13 cellular contexts compared by ENCODE assay signal in the genomic region with DNA sequence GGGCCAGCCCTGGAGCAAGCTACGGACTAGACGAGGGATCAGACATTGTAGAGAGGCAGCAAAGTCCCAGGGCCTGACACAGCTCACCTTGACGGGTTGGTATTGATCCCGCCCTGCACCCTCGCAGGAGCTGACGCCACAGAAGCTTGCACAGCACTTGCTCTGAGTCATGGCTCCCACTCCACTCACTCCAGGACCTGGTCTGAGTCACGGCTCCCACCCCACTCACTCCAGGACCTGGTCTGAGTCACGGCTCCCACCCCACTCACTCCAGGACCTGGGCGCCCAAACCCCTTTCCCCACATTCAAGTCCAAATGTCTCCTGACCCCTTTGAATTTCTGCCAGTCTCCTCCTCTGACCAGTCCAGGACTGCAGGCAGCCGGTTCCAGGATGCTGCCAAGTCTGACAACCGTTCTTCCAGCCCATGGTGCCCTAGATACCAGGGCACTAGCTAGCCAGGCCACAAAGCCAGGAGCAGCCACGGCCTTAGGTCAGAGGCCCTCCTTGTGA. TPM values are rescaled to one million over a fixed set of nuclear protein-coding genes. Genes with fewer than 3 reads are reported as not detected.
DNase-seq lines count a peak whose midpoint lies in the region; ATAC-seq and TF ChIP-seq lines count a peak whose summit lies in the region.
"Had no signal": no experiment of that assay in that cellular context is flagged by ENCODE, and none has a peak within 500 bp of the region (broad histone marks: within the 10 kb centered on the region; RNA-seq: fewer than 3 reads in every experiment).

No MANE protein-coding gene starts in this region.

- CTCF ChIA-PET in Panc1 (lab: Charles Lee) = interaction anchor here (1.4 kb wide), 1 partner anchor 13 kb away, joined by 3 read pairs; no protein-coding TSS in a partner anchor

- H2AFZ ChIP-seq in fibroblast of lung (ENCODE audit: low read length) = no peak overlapping the region

- intact Hi-C loops in Panc1 (cut with micrococcal nuclease; ENCODE audit: unreplicated experiment) = no loop called here

- no peaks in the 10 kb centered on the region for H3K9me3 Mint-ChIP-seq in activated T-cell treated with anti-CD3 and anti-CD28 coated beads, Interleukin-2, amount 50 U/mL, for 72 hours
- H3K9me3 Mint-ChIP-seq: stimulated activated naive B cell treated with anti-CD40 and anti-IgM and Interleukin-4, amounts not matched to agents 10 μg/mL and 1 μg/mL and 100 μg/mL, for 72 hours had no signal

- TF ChIP-seq CTCF in Panc1 (IDR thresholded peaks at IDR 0.05) (no peak), fibroblast of lung (conservative IDR thresholded peaks at IDR 0.05 in 1 of 2, IDR thresholded peaks at IDR 0.05 in 1 of 2; ENCODE audit: low read depth in 1 of 2, low read length in 2 of 2) (no peak), GM13977 (IDR thresholded peaks at IDR 0.05; ENCODE audit: extremely low read depth, insufficient read depth, missing control alignments) (no peak)

- H3K4me1 Mint-ChIP-seq in activated T-cell treated with anti-CD3 and anti-CD28 coated beads, Interleukin-2, amount 50 U/mL, for 72 hours (ENCODE audit: low read depth) = no peaks in the 10 kb centered on the region
- H3K4me1 Mint-ChIP-seq: stimulated activated naive B cell treated with anti-CD40 and anti-IgM and Interleukin-4, amounts not matched to agents 10 μg/mL and 1 μg/mL and 100 μg/mL, for 72 hours had no signal

- no peak overlapping the region for H3K4me3 Mint-ChIP-seq in activated T-cell treated with anti-CD3 and anti-CD28 coated beads, Interleukin-2, amount 50 U/mL, for 72 hours
- H3K4me3 Mint-ChIP-seq: stimulated activated naive B cell treated with anti-CD40 and anti-IgM and Interleukin-4, amounts not matched to agents 10 μg/mL and 1 μg/mL and 100 μg/mL, for 72 hours had no signal

- peaks cover 13% of the 10 kb centered on the region for H3K27me3 Mint-ChIP-seq in activated T-cell treated with anti-CD3 and anti-CD28 coated beads, Interleukin-2, amount 50 U/mL, for 72 hours (ENCODE audit: low read depth)

- H3K9me3 ChIP-seq in Panc1 (ENCODE audit: control insufficient read depth, insufficient read depth, low read depth, low read length) (no peaks in the 10 kb centered on the region), fibroblast of lung (ENCODE audit: control insufficient read depth, insufficient read depth, low read depth, low read length) (no peaks in the 10 kb centered on the region)

- H3K9ac ChIP-seq in fibroblast of lung (ENCODE audit: insufficient read depth, low read length) = no peak overlapping the region

- no peaks in the 10 kb centered on the region for H3K36me3 ChIP-seq in Panc1 (ENCODE audit: control insufficient read depth, insufficient read depth, low read length)
- no peaks in the 10 kb centered on the region for H3K36me3 ChIP-seq in fibroblast of lung (ENCODE audit: control insufficient read depth, insufficient read depth, low read length)

- no peaks in the 10 kb centered on the region for H3K79me2 ChIP-seq in fibroblast of lung (ENCODE audit: control insufficient read depth, insufficient read depth, low read length)

- no peaks in the 10 kb centered on the region for H3K4me1 ChIP-seq in Panc1 (ENCODE audit: control insufficient read depth, insufficient read depth, low read length)
- peaks cover 16% of the 10 kb centered on the region for H3K4me1 ChIP-seq in fibroblast of lung (ENCODE audit: control insufficient read depth, extremely low read depth, insufficient read depth, low read length)

- peak; percentile 24 to 79 for ATAC-seq in activated T-cell treated with anti-CD3 and anti-CD28 coated beads, Interleukin-2, amount 50 U/mL, for 72 hours (replicated peaks in 1 of 2)
- ATAC-seq in Panc1 (peak; percentile 38), GM21737 (IDR thresholded peaks at IDR 0.05; ENCODE audit: unreplicated experiment) (no peak)
- ATAC-seq: K562 had no signal

- no peaks in the 10 kb centered on the region for H4K20me1 ChIP-seq in fibroblast of lung (ENCODE audit: control insufficient read depth, extremely low read depth, insufficient read depth, low read length)

- H3K27ac Mint-ChIP-seq in activated T-cell treated with anti-CD3 and anti-CD28 coated beads, Interleukin-2, amount 50 U/mL, for 72 hours = no peak overlapping the region
- H3K27ac Mint-ChIP-seq: stimulated activated naive B cell treated with anti-CD40 and anti-IgM and Interleukin-4, amounts not matched to agents 10 μg/mL and 1 μg/mL and 100 μg/mL, for 72 hours had no signal

- DNase-seq in activated T-cell treated with anti-CD3 and anti-CD28 coated beads, Interleukin-2, amount 50 U/mL, for 72 hours = peak in 1 of 2 donors; percentile 20
- DNase-seq in activated T-cell treated with anti-CD3 and anti-CD28 coated beads for 4 hours (no peak), Panc1 (ENCODE audit: low read depth, low spot score) (no peak), fibroblast of lung (ENCODE audit: low read depth in 2 of 2) (peak; percentile 67 to 88), putamen (ENCODE audit: low spot score) (peak; percentile 56), GM13977 (ENCODE audit: low spot score) (no peak), globus pallidus (ENCODE audit: low spot score) (no peak)
- DNase-seq: activated effector memory CD4-positive, alpha-beta T cell treated with anti-CD3 and anti-CD28 coated beads, Interleukin-2, amount 50 U/mL, for 16 hours; stimulated activated naive B cell treated with anti-CD40 and anti-IgM and Interleukin-4, amounts not matched to agents 10 μg/mL and 1 μg/mL and 100 μg/mL, for 72 hours had no signal

- H3K27ac ChIP-seq in Panc1 (ENCODE audit: low read length) (no peak overlapping the region), fibroblast of lung (ENCODE audit: insufficient read depth, low read length) (peak overlapping the region; percentile 25)

- no peak overlapping the region for H3K4me2 ChIP-seq in fibroblast of lung (ENCODE audit: extremely low read depth, insufficient read depth, low read length)

- H3K36me3 Mint-ChIP-seq in activated T-cell treated with anti-CD3 and anti-CD28 coated beads, Interleukin-2, amount 50 U/mL, for 72 hours (ENCODE audit: insufficient read depth in 2 of 2) = no peaks in the 10 kb centered on the region
- H3K36me3 Mint-ChIP-seq: stimulated activated naive B cell treated with anti-CD40 and anti-IgM and Interleukin-4, amounts not matched to agents 10 μg/mL and 1 μg/mL and 100 μg/mL, for 72 hours had no signal

- no peaks in the 10 kb centered on the region for H3K27me3 ChIP-seq in Panc1 (ENCODE audit: control insufficient read depth, insufficient read depth, low read length)
- no peaks in the 10 kb centered on the region for H3K27me3 ChIP-seq in fibroblast of lung (ENCODE audit: control insufficient read depth, insufficient read depth, low read length)

- H3K4me3 ChIP-seq in Panc1 (ENCODE audit: low read depth in 2 of 2, low read length in 2 of 2) = no peak overlapping the region
- H3K4me3 ChIP-seq in fibroblast of lung (replicated peaks in 1 of 4; ENCODE audit: control extremely low read depth in 1 of 4, insufficient read depth in 1 of 4, low read depth in 3 of 4, low read length in 4 of 4) = no peak overlapping the region
- H3K4me3 ChIP-seq: K562 had no signal

- in situ Hi-C loops in Panc1 (cut with HindIII; ENCODE audit: low pct_unique_long_range_greater_than_20kb, low sequenced_read_pairs) (no loop called here), GM13977 (cut with MboI; ENCODE audit: low pct_unique_long_range_greater_than_20kb, low sequenced_read_pairs, unreplicated experiment) (no loop called here)

- POLR2A ChIA-PET in Panc1 (lab: Charles Lee) = no interaction called here

- BruUV-seq in Panc1 (replicated peaks; lab: Mats Ljungman, UMichigan) = no TSS peak

RNA-seq across cellular contexts. Expression of a gene that starts 6.0 kb away (rescaled TPM):
- not detected for total RNA-seq in activated T-cell treated with anti-CD3 and anti-CD28 coated beads, Interleukin-2, amount 50 U/mL, for 72 hours
- total RNA-seq in Panc1 (2021; ENCODE audit: unreplicated experiment) (not detected), fibroblast of lung (under 0.01 and 0.33 TPM in 2 replicates)
- polyA plus RNA-seq in Panc1 (2012; ENCODE audit: insufficient read length) = 0.11 TPM
- polyA plus RNA-seq in fibroblast of lung = 0.06 TPM in 1 of 2 replicates, not detected in the other
- 0.08 TPM in 1 of 2 replicates, not detected in the other for polyA plus RNA-seq in fibroblast of lung (2012)
- polyA minus RNA-seq in fibroblast of lung (ENCODE audit: low replicate concordance) = not detected in 2 replicates
- total RNA-seq: dermis microvascular lymphatic vessel endothelial cell, K562 had no signal
- polyA plus RNA-seq: K562 had no signal

RNA-seq across cellular contexts. Expression of a gene that starts 25.8 kb away (rescaled TPM):
- under 1 TPM; 0.25 to 0.60 TPM for total RNA-seq in activated T-cell treated with anti-CD3 and anti-CD28 coated beads, Interleukin-2, amount 50 U/mL, for 72 hours
- total RNA-seq in Panc1 (2021; ENCODE audit: unreplicated experiment) (4.9 TPM), fibroblast of lung (3.6 and 12.6 TPM in 2 replicates)
- polyA plus RNA-seq in Panc1 (2012; ENCODE audit: insufficient read length) = 3.8 TPM
- 4.6 and 6.8 TPM in 2 replicates for polyA plus RNA-seq in fibroblast of lung
- 3.0 and 4.7 TPM in 2 replicates for polyA plus RNA-seq in fibroblast of lung (2012)
- 2.3 and 3.2 TPM in 2 replicates for polyA minus RNA-seq in fibroblast of lung (ENCODE audit: low replicate concordance)
- total RNA-seq: OCI-LY7 had no signal

RNA-seq across cellular contexts. Expression of a gene that starts 35.5 kb away (rescaled TPM):
- total RNA-seq in activated T-cell treated with anti-CD3 and anti-CD28 coated beads, Interleukin-2, amount 50 U/mL, for 72 hours = not detected
- total RNA-seq in Panc1 (2021; ENCODE audit: unreplicated experiment) (12.0 TPM), fibroblast of lung (under 0.01 and 0.50 TPM in 2 replicates)
- polyA plus RNA-seq in Panc1 (2012; ENCODE audit: insufficient read length) = 10.0 TPM
- 0.09 and 0.16 TPM in 2 replicates for polyA plus RNA-seq in fibroblast of lung
- 0.08 TPM in 1 of 2 replicates, not detected in the other for polyA plus RNA-seq in fibroblast of lung (2012)
- polyA minus RNA-seq in fibroblast of lung (ENCODE audit: low replicate concordance) = not detected in 2 replicates
- total RNA-seq: dermis microvascular lymphatic vessel endothelial cell, OCI-LY7 had no signal

RNA-seq across cellular contexts. Expression of a gene that starts 57.4 kb away (rescaled TPM):
- 10 to 100 TPM; 37.6 to 43.0 TPM for total RNA-seq in activated T-cell treated with anti-CD3 and anti-CD28 coated beads, Interleukin-2, amount 50 U/mL, for 72 hours
- 40.5 TPM for total RNA-seq in Panc1 (2021; ENCODE audit: unreplicated experiment)
- polyA plus RNA-seq in Panc1 (2012; ENCODE audit: insufficient read length) = 40.6 TPM
- 32.9 TPM in 2 replicates for total RNA-seq in fibroblast of lung
- polyA plus RNA-seq in fibroblast of lung = 45.7 and 63.6 TPM in 2 replicates
- 52.7 and 70.5 TPM in 2 replicates for polyA plus RNA-seq in fibroblast of lung (2012)
- polyA minus RNA-seq in fibroblast of lung (ENCODE audit: low replicate concordance) = 26.4 and 34.5 TPM in 2 replicates

Comparison
In these comparisons a context has a peak if more than half of its experiments do, and no peak if none do; other contexts are left out.
1. DNase-seq: peak in fibroblast of lung (2 of 2) and putamen (single experiment); none in activated T-cell treated with anti-CD3 and anti-CD28 coated beads for 4 hours (single experiment), Panc1 (single experiment), GM13977 (single experiment) and globus pallidus (single experiment).